Comparison of ENCODE assay signal across 9 cellular contexts in genomic region chr5:81748556-81748955, GRCh38. TPM values are rescaled to one million over a fixed set of nuclear protein-coding genes. Genes with fewer than 3 reads are reported as not detected.
DNase-seq lines count a peak whose midpoint lies in the region; TF ChIP-seq lines count a peak whose summit lies in the region.
"Had no signal": no experiment of that assay in that cellular context is flagged by ENCODE, and none has a peak within 500 bp of the region (broad histone marks: within the 10 kb centered on the region; RNA-seq: fewer than 3 reads in every experiment).

No MANE protein-coding gene starts in this region.

- intact Hi-C loops in sigmoid colon (cut with DNase I) = no loop called here

- no peaks in the 10 kb centered on the region for H3K9me2 ChIP-seq in MM.1S (replicated peaks; ENCODE audit: insufficient read depth, low read length)

- H3K9me3 ChIP-seq in MM.1S (replicated peaks; ENCODE audit: insufficient read depth, low read length) (no peaks in the 10 kb centered on the region), ectodermal cell (ENCODE audit: control insufficient read depth, low read length) (no peaks in the 10 kb centered on the region), sigmoid colon (no peaks in the 10 kb centered on the region)

- H3K27me3 ChIP-seq in MM.1S (replicated peaks; ENCODE audit: insufficient read depth, low read length) (no peaks in the 10 kb centered on the region), ectodermal cell (ENCODE audit: control insufficient read depth, insufficient read depth, low read length, poor library complexity, severe bottlenecking) (no peaks in the 10 kb centered on the region), sigmoid colon (no peaks in the 10 kb centered on the region)

- H4K20me1 ChIP-seq in MM.1S (ENCODE audit: insufficient read depth, low read length) = peaks cover 18% of the 10 kb centered on the region

- H3K27ac ChIP-seq in MM.1S (ENCODE audit: low read length) (no peak overlapping the region; the same call in 1 of the 2 replicates), ectodermal cell (ENCODE audit: insufficient read depth, low read depth, low read length, poor library complexity, severe bottlenecking) (no peak overlapping the region), sigmoid colon (peak overlapping the region in 3 of 4 donors; percentile 95 to 99 (median 95))

- TF ChIP-seq CTCF in MM.1S (IDR thresholded peaks at IDR 0.05; ENCODE audit: low read length) (no peak), sigmoid colon (IDR thresholded peaks at IDR 0.05) (no peak)

- no peak for TF ChIP-seq POLR2A in sigmoid colon (IDR thresholded peaks at IDR 0.05)

- peak; percentile 4 for DNase-seq in NCI-H2107 treated with DMSO at 0.1 percent for 48 hours (lab: John Stamatoyannopoulos, UW; ENCODE audit: unreplicated experiment)
- DNase-seq in NCI-H2107 (lab: John Stamatoyannopoulos, UW) = no peak
- no peak for DNase-seq in MM.1S
- DNase-seq in sigmoid colon = no peak
- DNase-seq in AG20443 (ENCODE audit: low spot score) = no peak
- DNase-seq in RPMI8226 = no peak
- no peak for DNase-seq in mucosa of gallbladder (ENCODE audit: low spot score)
- DNase-seq: activated CD4-positive, CD25-positive, alpha-beta regulatory T cell had no signal

- H3K36me3 ChIP-seq in MM.1S (replicated peaks; ENCODE audit: insufficient read depth, low read length) (no peaks in the 10 kb centered on the region; the same call in 1 of the 2 replicates), ectodermal cell (ENCODE audit: control insufficient read depth, insufficient read depth, low read length) (no peaks in the 10 kb centered on the region), sigmoid colon (no peaks in the 10 kb centered on the region)

- no peak for TF ChIP-seq EP300 in sigmoid colon (IDR thresholded peaks at IDR 0.05)

- peaks cover 68% of the 10 kb centered on the region for H3K79me2 ChIP-seq in MM.1S (ENCODE audit: low read length)

- H3K4me3 ChIP-seq in MM.1S (ENCODE audit: low read length) (peak overlapping the region; percentile 62), ectodermal cell (ENCODE audit: insufficient read depth, low read depth, low read length) (peak overlapping the region; percentile 74), sigmoid colon (peak overlapping the region in 3 of 4 donors; percentile 82 to 89 (median 83))

- WGBS in ectodermal cell, 2 experiments = 85 to 86% methylated on average over 3 of the region's 3 CpGs
- WGBS in sigmoid colon, 2 donors = 62 to 78% methylated on average over 3 of the region's 3 CpGs

- H3K4me1 ChIP-seq in MM.1S (ENCODE audit: low read length) (peaks cover 26% of the 10 kb centered on the region), ectodermal cell (ENCODE audit: control insufficient read depth, insufficient read depth, low read length) (peaks cover 35% of the 10 kb centered on the region), sigmoid colon (peaks cover 0 to 54% (median 33%) of the 10 kb centered on the region in 4 donors)

- H3K9ac ChIP-seq in MM.1S (ENCODE audit: low read length) = peak overlapping the region; percentile 68; the same call in 1 of the 2 replicates

- peak overlapping the region; percentile 83 for H3K4me2 ChIP-seq in MM.1S (ENCODE audit: low read depth, low read length)

- H2AFZ ChIP-seq in MM.1S (ENCODE audit: low read length) = no peak overlapping the region

- peaks cover 9% of the 10 kb centered on the region for H3F3A ChIP-seq in MM.1S (ENCODE audit: insufficient read depth, low read length)

RNA-seq across cellular contexts. Expression of gene SSBP2, which starts 2.3 kb away (rescaled TPM):
- polyA plus RNA-seq in ectodermal cell (2013, experiment 1 of 4) = 126 TPM
- polyA plus RNA-seq in ectodermal cell (2013, experiment 2 of 4) = 106 TPM
- 112 TPM for polyA plus RNA-seq in ectodermal cell (2013, experiment 3 of 4)
- 137 TPM for polyA plus RNA-seq in ectodermal cell (2013, experiment 4 of 4)
- 10 to 100 TPM; 68.7 to 89.2 (median 84.6) TPM for total RNA-seq in sigmoid colon
- 10 to 100 TPM in 2 of 3 donors, 1 to 10 TPM in 1; 9.9 to 19.2 (median 14.1) TPM for polyA plus RNA-seq in sigmoid colon
- 67.5 TPM for total RNA-seq in mucosa of gallbladder

Comparison
In these comparisons a context has a peak if more than half of its experiments do, and no peak if none do; other contexts are left out.
1. H3K27ac ChIP-seq: peak in sigmoid colon (3 of 4); none in MM.1S (single experiment) and ectodermal cell (single experiment).
2. Peak in every context shown above with its lines, with median percentiles within 50 percentile points of each other: H3K4me3 ChIP-seq.